In the genomic region with DNA sequence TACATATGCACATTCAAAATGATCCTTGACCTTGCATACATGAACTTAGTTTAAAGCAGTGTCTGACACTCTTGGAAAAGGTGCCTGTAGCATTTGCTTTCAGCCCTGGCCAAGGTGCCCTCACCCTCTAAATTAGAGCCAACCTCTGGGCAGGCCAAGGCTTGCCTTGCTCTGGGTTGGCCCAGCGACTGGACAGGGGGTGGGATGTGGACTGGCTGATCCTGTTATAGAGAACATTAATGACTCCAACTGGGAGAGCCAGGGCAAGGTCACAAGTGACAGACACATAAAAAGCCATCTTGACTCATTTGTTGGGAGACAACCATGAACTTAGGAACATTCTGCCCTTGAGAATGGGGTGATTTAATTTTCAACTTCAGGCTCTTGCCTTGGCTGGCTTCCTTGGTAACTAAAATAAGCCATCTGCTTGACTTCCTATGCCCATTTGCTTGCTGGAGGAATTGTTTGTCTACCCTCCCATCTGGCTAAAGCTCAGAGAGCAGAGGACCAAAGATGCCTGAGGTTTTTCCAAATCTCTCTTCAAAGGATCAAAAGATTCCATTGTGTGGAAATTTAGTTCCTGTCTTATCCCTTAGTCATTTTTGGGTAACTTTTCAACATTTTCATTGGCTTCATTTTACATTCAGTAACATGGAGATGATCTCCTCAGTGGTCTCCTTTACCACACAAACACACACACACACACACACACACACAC, we compare ENCODE assay signal across 19 cellular contexts.
A peak's percentile ranks its signal among the peaks of the same experiment; 100 is the strongest.
DNase-seq lines count a peak whose midpoint lies in the region; ATAC-seq, FAIRE-seq and TF ChIP-seq lines count a peak whose summit lies in the region.
"Had no signal": no experiment of that assay in that cellular context is flagged by ENCODE, and none has a peak within 500 bp of the region (broad histone marks: within the 10 kb centered on the region; RNA-seq: fewer than 3 reads in every experiment).

No MANE protein-coding gene starts in this region.

- 13% methylated on average over 1 of the region's 1 CpG for WGBS in mammary epithelial cell (ENCODE audit: low coverage, missing lambda C conversion rate)
- 38 to 66% methylated on average over 1 of the region's 1 CpG for WGBS in esophagus, 2 donors

- CTCF ChIA-PET in mammary epithelial cell (lab: Charles Lee; ENCODE audit: low non-redundant PET) = no interaction called here
- CTCF ChIA-PET in naive thymus-derived CD4-positive, alpha-beta T cell (lab: Charles Lee) = no interaction called here

- POLR2A ChIA-PET in naive thymus-derived CD4-positive, alpha-beta T cell (lab: Charles Lee) = no interaction called here

- ATAC-seq in HG03139 (IDR thresholded peaks at IDR 0.05; ENCODE audit: unreplicated experiment) = no peak
- no peak for ATAC-seq in naive thymus-derived CD4-positive, alpha-beta T cell

- dilution Hi-C loops in mammary epithelial cell (cut with HindIII; ENCODE audit: low sequenced_read_pairs) = no loop called here

- no peaks in the 10 kb centered on the region for H3K79me2 ChIP-seq in mammary epithelial cell (ENCODE audit: insufficient read depth, low read length)
- H3K79me2 ChIP-seq in astrocyte (ENCODE audit: insufficient read depth, low read length) = no peaks in the 10 kb centered on the region

- H3K4me1 Mint-ChIP-seq in astrocyte (ENCODE audit: low read depth, unreplicated experiment) = peaks cover 8% of the 10 kb centered on the region
- H3K4me1 Mint-ChIP-seq in naive thymus-derived CD4-positive, alpha-beta T cell = no peaks in the 10 kb centered on the region
- H3K4me1 Mint-ChIP-seq: B cell, CD14-positive monocyte had no signal

- peaks cover 4% of the 10 kb centered on the region for H3K27me3 Mint-ChIP-seq in astrocyte (ENCODE audit: low read depth, unreplicated experiment)
- no peaks in the 10 kb centered on the region for H3K27me3 Mint-ChIP-seq in naive thymus-derived CD4-positive, alpha-beta T cell
- H3K27me3 Mint-ChIP-seq: B cell had no signal

- H3K9me3 Mint-ChIP-seq in astrocyte (ENCODE audit: unreplicated experiment) = peaks cover 2% of the 10 kb centered on the region
- H3K9me3 Mint-ChIP-seq in naive thymus-derived CD4-positive, alpha-beta T cell = peaks cover 0 to 8% (median 0%) of the 10 kb centered on the region in 11 donors

- H3K4me1 ChIP-seq in mammary epithelial cell (ENCODE audit: insufficient read depth, low read length) (peaks cover 19% of the 10 kb centered on the region), breast epithelium (no peaks in the 10 kb centered on the region), astrocyte (ENCODE audit: insufficient read depth, low read length) (peaks cover 5% of the 10 kb centered on the region), esophagus (ENCODE audit: control insufficient read depth in 2 of 2, insufficient read depth in 2 of 2, low read length in 1 of 2) (no peaks in the 10 kb centered on the region)
- no peaks in the 10 kb centered on the region for H3K4me1 ChIP-seq in naive thymus-derived CD4-positive, alpha-beta T cell (ENCODE audit: control insufficient read depth in 2 of 2, insufficient read depth in 2 of 2, low read length in 2 of 2)

- TF ChIP-seq POLR2A in breast epithelium (IDR thresholded peaks at IDR 0.05) = no peak

- intact Hi-C loops in mammary epithelial cell (cut with micrococcal nuclease) (no loop called here), breast epithelium (cut with DNase I; ENCODE audit: low total_unique reads) (no loop called here)
- intact Hi-C loops in naive thymus-derived CD4-positive, alpha-beta T cell (cut with micrococcal nuclease) = no loop called here

- no peak overlapping the region for H3K27ac Mint-ChIP-seq in astrocyte (ENCODE audit: unreplicated experiment)
- H3K27ac Mint-ChIP-seq in naive thymus-derived CD4-positive, alpha-beta T cell = no peak overlapping the region
- H3K27ac Mint-ChIP-seq: B cell, CD14-positive monocyte had no signal

- in situ Hi-C loops in mammary epithelial cell (cut with MboI; ENCODE audit: low sequenced_read_pairs in 2 of 2) = no loop called here
- in situ Hi-C loops in GM13976 (cut with MboI; ENCODE audit: low sequenced_read_pairs, unreplicated experiment) = no loop called here

- H3K9me3 ChIP-seq in mammary epithelial cell (replicated peaks; ENCODE audit: insufficient read depth, low read length) = no peaks in the 10 kb centered on the region
- H3K9me3 ChIP-seq in breast epithelium = no peaks in the 10 kb centered on the region
- H3K9me3 ChIP-seq in astrocyte (ENCODE audit: insufficient read depth, low read depth, low read length) = peaks cover 3% of the 10 kb centered on the region
- no peaks in the 10 kb centered on the region for H3K9me3 ChIP-seq in esophagus (ENCODE audit: control insufficient read depth in 2 of 2, insufficient read depth in 1 of 2, low read depth in 1 of 2, low read length in 1 of 2)
- no peaks in the 10 kb centered on the region for H3K9me3 ChIP-seq in naive thymus-derived CD4-positive, alpha-beta T cell (ENCODE audit: control insufficient read depth in 2 of 3, low read length in 3 of 3)
- H3K9me3 ChIP-seq: SK-N-SH had no signal

- H3K9ac ChIP-seq in mammary epithelial cell (ENCODE audit: insufficient read depth, low read length) = no peak overlapping the region
- H3K9ac ChIP-seq in astrocyte (ENCODE audit: low read length) = no peak overlapping the region
- H3K9ac ChIP-seq: SK-N-SH had no signal

- H3K36me3 ChIP-seq in mammary epithelial cell (ENCODE audit: insufficient read depth, low read length) (no peaks in the 10 kb centered on the region), breast epithelium (no peaks in the 10 kb centered on the region), astrocyte (ENCODE audit: insufficient read depth, low read length) (no peaks in the 10 kb centered on the region), esophagus (ENCODE audit: control insufficient read depth in 2 of 2, insufficient read depth in 2 of 2, low read length in 1 of 2) (no peaks in the 10 kb centered on the region)
- H3K36me3 ChIP-seq in naive thymus-derived CD4-positive, alpha-beta T cell (ENCODE audit: control insufficient read depth in 2 of 3, insufficient read depth in 3 of 3, low read length in 3 of 3) = no peaks in the 10 kb centered on the region

- no peaks in the 10 kb centered on the region for H4K20me1 ChIP-seq in mammary epithelial cell (ENCODE audit: insufficient read depth, low read length)
- no peaks in the 10 kb centered on the region for H4K20me1 ChIP-seq in astrocyte (ENCODE audit: insufficient read depth, low read length)

- H3K36me3 Mint-ChIP-seq in astrocyte (ENCODE audit: low read depth, unreplicated experiment) = no peaks in the 10 kb centered on the region
- no peaks in the 10 kb centered on the region for H3K36me3 Mint-ChIP-seq in naive thymus-derived CD4-positive, alpha-beta T cell
- H3K36me3 Mint-ChIP-seq: CD14-positive monocyte had no signal

- H3K4me2 ChIP-seq in mammary epithelial cell (ENCODE audit: insufficient read depth, low read depth, low read length) (no peak overlapping the region), astrocyte (ENCODE audit: low read length) (no peak overlapping the region)
- H3K4me2 ChIP-seq: SK-N-SH had no signal

- H3K27me3 ChIP-seq in mammary epithelial cell (ENCODE audit: insufficient read depth, low read length) = no peaks in the 10 kb centered on the region
- H3K27me3 ChIP-seq in breast epithelium = no peaks in the 10 kb centered on the region
- H3K27me3 ChIP-seq in astrocyte (ENCODE audit: insufficient read depth, low read length) = peaks cover 19% of the 10 kb centered on the region
- H3K27me3 ChIP-seq in esophagus (ENCODE audit: control insufficient read depth in 1 of 2, insufficient read depth in 2 of 2, low read length in 2 of 2) = no peaks in the 10 kb centered on the region
- no peaks in the 10 kb centered on the region for H3K27me3 ChIP-seq in naive thymus-derived CD4-positive, alpha-beta T cell (ENCODE audit: control insufficient read depth in 2 of 2, insufficient read depth in 2 of 2, low read length in 2 of 2)

- peak; percentile 21 for DNase-seq in mammary epithelial cell
- DNase-seq in breast epithelium (ENCODE audit: low spot score in 2 of 2) = no peak
- peak; percentile 55 for DNase-seq in astrocyte (ENCODE audit: low read depth)
- no peak for DNase-seq in GM13976 (ENCODE audit: low spot score)
- no peak for DNase-seq in naive thymus-derived CD4-positive, alpha-beta T cell
- no peak for DNase-seq in NCI-H187 treated with DMSO at 0.1 percent for 48 hours (lab: John Stamatoyannopoulos, UW)
- DNase-seq: DMS79 treated with DMSO at 0.1 percent for 48 hours; Karpas-422; MV-4-11; NCI-H187; NK-92 treated with Interleukin-12 subunit alpha and Interleukin-12 subunit beta, amount 100 ng/mL, for 24 hours; SIG-M5; SK-N-SH had no signal

- TF ChIP-seq CTCF in mammary epithelial cell (conservative IDR thresholded peaks at IDR 0.05 in 1 of 2, IDR thresholded peaks at IDR 0.05 in 1 of 2; ENCODE audit: extremely low read depth in 1 of 2, insufficient read depth in 1 of 2, low read depth in 1 of 2, low read length in 2 of 2) (no peak), breast epithelium (IDR thresholded peaks at IDR 0.05) (no peak), astrocyte (IDR thresholded peaks at IDR 0.05; ENCODE audit: insufficient read depth, low read depth, low read length) (no peak), GM13976 (IDR thresholded peaks at IDR 0.05; ENCODE audit: borderline replicate concordance, control extremely low read depth, extremely low read depth, insufficient read depth, missing control alignments) (no peak)

- H3K27ac ChIP-seq in mammary epithelial cell (ENCODE audit: insufficient read depth, low read depth, low read length) = no peak overlapping the region
- H3K27ac ChIP-seq in breast epithelium = no peak overlapping the region
- H3K27ac ChIP-seq in astrocyte (ENCODE audit: low read depth, low read length) = no peak overlapping the region
- H3K27ac ChIP-seq in esophagus (ENCODE audit: low read depth in 2 of 2, low read length in 1 of 2) = peak overlapping the region; percentile 60
- no peak overlapping the region for H3K27ac ChIP-seq in naive thymus-derived CD4-positive, alpha-beta T cell (ENCODE audit: low read depth, low read length)

- no peak for FAIRE-seq in astrocyte (lab: Jason Lieb, UNC)
- FAIRE-seq: A204.1, D721Med had no signal

- H3K4me3 Mint-ChIP-seq in astrocyte (ENCODE audit: unreplicated experiment) = no peak overlapping the region
- H3K4me3 Mint-ChIP-seq in naive thymus-derived CD4-positive, alpha-beta T cell = no peak overlapping the region
- H3K4me3 Mint-ChIP-seq: B cell, CD14-positive monocyte had no signal

- BruUV-seq in mammary epithelial cell (replicated peaks; lab: Mats Ljungman, UMichigan) = no TSS peak

- H2AFZ ChIP-seq in mammary epithelial cell (ENCODE audit: low read depth, low read length) (no peak overlapping the region), astrocyte (ENCODE audit: low read depth, low read length) (no peak overlapping the region)

- H3K4me3 ChIP-seq in mammary epithelial cell (replicated peaks in 1 of 3; ENCODE audit: insufficient read depth in 1 of 3, low read depth in 2 of 3, low read length in 3 of 3) (no peak overlapping the region), breast epithelium (no peak overlapping the region), astrocyte (ENCODE audit: insufficient read depth, low read depth, low read length) (no peak overlapping the region), esophagus (ENCODE audit: low read depth in 1 of 2, low read length in 2 of 2) (no peak overlapping the region)
- H3K4me3 ChIP-seq in naive thymus-derived CD4-positive, alpha-beta T cell (ENCODE audit: low read length) = no peak overlapping the region

Comparison
In these comparisons a context has a peak if more than half of its experiments do, and no peak if none do; other contexts are left out.
1. DNase-seq: peak in mammary epithelial cell (single experiment) and astrocyte (single experiment); none in breast epithelium (0 of 2), GM13976 (single experiment), naive thymus-derived CD4-positive, alpha-beta T cell (0 of 9) and NCI-H187 treated with DMSO at 0.1 percent for 48 hours (single experiment).
2. H3K27ac ChIP-seq: peak in esophagus (2 of 2); none in mammary epithelial cell (single experiment), breast epithelium (0 of 2), astrocyte (single experiment) and naive thymus-derived CD4-positive, alpha-beta T cell (single experiment).